11 cellular contexts compared by ENCODE assay signal in genomic region chr20:12113468-12114371, GRCh38.
DNase-seq lines count a peak whose midpoint lies in the region; ATAC-seq lines count a peak whose summit lies in the region.
"Had no signal": no experiment of that assay in that cellular context is flagged by ENCODE, and none has a peak within 500 bp of the region (broad histone marks: within the 10 kb centered on the region; RNA-seq: fewer than 3 reads in every experiment).

No MANE protein-coding gene starts in this region.

- H3K36me3 Mint-ChIP-seq in natural killer cell treated with Interleukin-12 subunit alpha and Interleukin-12 subunit beta and Interleukin-15 and Interleukin-18, amount 100 ng/mL, for 72 hours: no peaks in the 10 kb centered on the region
- no peaks in the 10 kb centered on the region for H3K36me3 Mint-ChIP-seq in T-helper 17 cell (ENCODE audit: low read depth)

- DNase-seq in DMS53 treated with DMSO at 0.1 percent for 48 hours (lab: John Stamatoyannopoulos, UW; ENCODE audit: unreplicated experiment) (peak; percentile 8), NCI-H2029 treated with DMSO at 0.1 percent for 48 hours (lab: John Stamatoyannopoulos, UW) (peak; percentile 91), fibroblast of gingiva (ENCODE audit: low read depth) (peak; percentile 69), neuronal stem cell (ENCODE audit: low spot score) (no peak), T-helper 17 cell (no peak)
- no peak for DNase-seq in natural killer cell treated with Interleukin-12 subunit alpha and Interleukin-12 subunit beta and Interleukin-15 and Interleukin-18, amount 100 ng/mL, for 72 hours (ENCODE audit: low spot score)
- DNase-seq: DND-41; lower lobe of right lung; stimulated activated naive CD4-positive, alpha-beta T cell treated with Interleukin-2 at 50 U/mL for 16 hours had no signal

- H3K9ac ChIP-seq in neuronal stem cell (ENCODE audit: low read depth, low read length, poor library complexity): no peak overlapping the region

- H3K79me1 ChIP-seq in neuronal stem cell (ENCODE audit: low read depth, low read length): peaks cover 2% of the 10 kb centered on the region

- no peak overlapping the region for H3K18ac ChIP-seq in neuronal stem cell (ENCODE audit: low read length)

- H3K4me3 Mint-ChIP-seq in natural killer cell treated with Interleukin-12 subunit alpha and Interleukin-12 subunit beta and Interleukin-15 and Interleukin-18, amount 100 ng/mL, for 72 hours: no peak overlapping the region
- no peak overlapping the region for H3K4me3 Mint-ChIP-seq in T-helper 17 cell

- H3K9me3 ChIP-seq in neuronal stem cell (replicated peaks in 1 of 2; ENCODE audit: control insufficient read depth in 2 of 2, insufficient read depth in 1 of 2, low read depth in 1 of 2, low read length in 2 of 2): no peaks in the 10 kb centered on the region
- H3K9me3 ChIP-seq in T-helper 17 cell (ENCODE audit: control insufficient read depth, low read length, poor library complexity, severe bottlenecking): no peaks in the 10 kb centered on the region
- H3K9me3 ChIP-seq: lower lobe of right lung had no signal

- H2AK5ac ChIP-seq in neuronal stem cell (ENCODE audit: low read depth, low read length): no peak overlapping the region

- H2BK120ac ChIP-seq in neuronal stem cell (ENCODE audit: low read depth, low read length): no peak overlapping the region

- H3K23ac ChIP-seq in neuronal stem cell (ENCODE audit: low read depth, low read length, poor library complexity): no peak overlapping the region

- peak; percentile 63 to 79 for ATAC-seq in natural killer cell treated with Interleukin-12 subunit alpha and Interleukin-12 subunit beta and Interleukin-15 and Interleukin-18, amount 100 ng/mL, for 72 hours
- no peak for ATAC-seq in HG03571 (IDR thresholded peaks at IDR 0.05; ENCODE audit: unreplicated experiment)
- no peak for ATAC-seq in GM18873 (IDR thresholded peaks at IDR 0.05; ENCODE audit: low FRiP score, unreplicated experiment)
- no peak for ATAC-seq in T-helper 17 cell

- no peaks in the 10 kb centered on the region for H3K9me3 Mint-ChIP-seq in natural killer cell treated with Interleukin-12 subunit alpha and Interleukin-12 subunit beta and Interleukin-15 and Interleukin-18, amount 100 ng/mL, for 72 hours

- no peaks in the 10 kb centered on the region for H3K27me3 ChIP-seq in neuronal stem cell (ENCODE audit: control insufficient read depth in 3 of 3, insufficient read depth in 3 of 3, low read depth in 1 of 3, low read length in 3 of 3)

- H4K8ac ChIP-seq in neuronal stem cell (ENCODE audit: low read depth, low read length): no peak overlapping the region

- no peak overlapping the region for H3K27ac ChIP-seq in neuronal stem cell (replicated peaks; ENCODE audit: low read length)
- H3K27ac ChIP-seq: lower lobe of right lung had no signal

- H2AFZ ChIP-seq in neuronal stem cell (ENCODE audit: low read length): no peak overlapping the region

- no peak overlapping the region for H3K14ac ChIP-seq in neuronal stem cell (ENCODE audit: low read length)

- no peak overlapping the region for H3K4ac ChIP-seq in neuronal stem cell (ENCODE audit: low read length)

- H3K4me1 ChIP-seq in neuronal stem cell (ENCODE audit: control insufficient read depth in 2 of 2, insufficient read depth in 1 of 2, low read depth in 1 of 2, low read length in 2 of 2): no peaks in the 10 kb centered on the region
- H3K4me1 ChIP-seq: lower lobe of right lung had no signal

- H4K91ac ChIP-seq in neuronal stem cell (ENCODE audit: low read depth, low read length, poor library complexity): no peak overlapping the region

- H3K4me1 Mint-ChIP-seq in natural killer cell treated with Interleukin-12 subunit alpha and Interleukin-12 subunit beta and Interleukin-15 and Interleukin-18, amount 100 ng/mL, for 72 hours (ENCODE audit: low read depth in 2 of 2): peaks cover 9 to 16% of the 10 kb centered on the region in 2 donors
- no peaks in the 10 kb centered on the region for H3K4me1 Mint-ChIP-seq in T-helper 17 cell

- H3K27me3 Mint-ChIP-seq in natural killer cell treated with Interleukin-12 subunit alpha and Interleukin-12 subunit beta and Interleukin-15 and Interleukin-18, amount 100 ng/mL, for 72 hours: no peaks in the 10 kb centered on the region
- H3K27me3 Mint-ChIP-seq in T-helper 17 cell: no peaks in the 10 kb centered on the region

- H3K36me3 ChIP-seq in neuronal stem cell (replicated peaks in 1 of 2; ENCODE audit: control insufficient read depth in 2 of 2, insufficient read depth in 2 of 2, low read length in 2 of 2): no peaks in the 10 kb centered on the region
- H3K36me3 ChIP-seq: lower lobe of right lung had no signal

- peak overlapping the region in 1 of 2 donors; percentile 53 for H3K27ac Mint-ChIP-seq in natural killer cell treated with Interleukin-12 subunit alpha and Interleukin-12 subunit beta and Interleukin-15 and Interleukin-18, amount 100 ng/mL, for 72 hours
- H3K27ac Mint-ChIP-seq in T-helper 17 cell: no peak overlapping the region

- H3K4me2 ChIP-seq in neuronal stem cell (ENCODE audit: insufficient read depth, low read length, poor library complexity, severe bottlenecking): no peak overlapping the region

- WGBS in neuronal stem cell (ENCODE audit: extremely low coverage in 2 of 2, insufficient read length in 2 of 2, insufficient replicate concordance in 1 of 2), 2 donors: no CpG with 5 or more reads among the region's 10 CpGs

- H3K4me3 ChIP-seq in neuronal stem cell (ENCODE audit: low read length in 2 of 2): no peak overlapping the region
- H3K4me3 ChIP-seq: lower lobe of right lung had no signal

- no peak overlapping the region for H2BK12ac ChIP-seq in neuronal stem cell (ENCODE audit: low read length)

- no peak overlapping the region for H2BK5ac ChIP-seq in neuronal stem cell (ENCODE audit: low read length)

- no peak overlapping the region for H2BK15ac ChIP-seq in neuronal stem cell (ENCODE audit: low read length)

Comparison
In these comparisons a context has a peak if more than half of its experiments do, and no peak if none do; other contexts are left out.
1. DNase-seq: peak in DMS53 treated with DMSO at 0.1 percent for 48 hours (single experiment), NCI-H2029 treated with DMSO at 0.1 percent for 48 hours (single experiment) and fibroblast of gingiva (single experiment); none in natural killer cell treated with Interleukin-12 subunit alpha and Interleukin-12 subunit beta and Interleukin-15 and Interleukin-18, amount 100 ng/mL, for 72 hours (single experiment), neuronal stem cell (single experiment) and T-helper 17 cell (0 of 3).
2. ATAC-seq: peak in natural killer cell treated with Interleukin-12 subunit alpha and Interleukin-12 subunit beta and Interleukin-15 and Interleukin-18, amount 100 ng/mL, for 72 hours (2 of 2); none in HG03571 (single experiment), GM18873 (single experiment) and T-helper 17 cell (single experiment).